In the genomic region with DNA sequence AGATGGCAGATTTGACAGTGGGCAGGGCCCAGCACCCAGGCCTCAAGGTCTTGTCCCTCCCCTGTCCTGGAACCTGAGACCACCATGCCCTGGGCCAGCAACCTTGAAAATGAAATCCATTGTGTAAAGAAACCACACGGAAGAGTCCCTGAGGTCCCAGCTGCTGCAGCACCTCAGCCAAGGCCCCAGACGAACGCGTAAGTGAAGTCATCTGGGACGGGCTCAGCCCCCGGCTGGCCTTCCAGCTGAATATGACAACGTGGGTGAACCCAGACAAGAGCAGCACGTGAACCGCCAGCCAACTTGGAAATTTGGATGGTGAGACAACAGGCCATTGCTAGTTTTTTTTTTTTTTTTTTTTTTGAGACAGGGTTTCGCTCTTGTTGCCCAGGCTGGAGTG, we compare ENCODE assay signal across 21 cellular contexts.
DNase-seq lines count a peak whose midpoint lies in the region; ATAC-seq and TF ChIP-seq lines count a peak whose summit lies in the region.
"Had no signal": no experiment of that assay in that cellular context is flagged by ENCODE, and none has a peak within 500 bp of the region (broad histone marks: within the 10 kb centered on the region; RNA-seq: fewer than 3 reads in every experiment).

No MANE protein-coding gene starts in this region.

- H3K27me3 ChIP-seq in heart left ventricle (no peaks in the 10 kb centered on the region), SJCRH30 (no peaks in the 10 kb centered on the region), mesenchymal stem cell (ENCODE audit: control insufficient read depth in 1 of 2, insufficient read depth in 1 of 2, low read length in 2 of 2) (no peaks in the 10 kb centered on the region), testis (no peaks in the 10 kb centered on the region)

- no peaks in the 10 kb centered on the region for H3K27me3 Mint-ChIP-seq in stimulated activated naive B cell treated with anti-CD40 and anti-IgM and Interleukin-4, amounts not matched to agents 10 μg/mL and 1 μg/mL and 100 μg/mL, for 72 hours

- H3K14ac ChIP-seq in mesenchymal stem cell (ENCODE audit: low read length in 2 of 2) = no peak overlapping the region

- ATAC-seq in heart left ventricle (peak in 3 of 4 donors; percentile 35 to 68 (median 62)), Right ventricle myocardium superior (ENCODE audit: poor library complexity) (no peak)
- ATAC-seq in stimulated activated naive B cell treated with anti-CD40 and anti-IgM and Interleukin-4, amounts not matched to agents 10 μg/mL and 1 μg/mL and 100 μg/mL, for 72 hours (replicated peaks) = no peak
- ATAC-seq: GM12878, HepG2 had no signal

- no peak overlapping the region for H3K23ac ChIP-seq in mesenchymal stem cell (ENCODE audit: low read length in 2 of 2)

- H3K36me3 Mint-ChIP-seq in stimulated activated naive B cell treated with anti-CD40 and anti-IgM and Interleukin-4, amounts not matched to agents 10 μg/mL and 1 μg/mL and 100 μg/mL, for 72 hours = no peaks in the 10 kb centered on the region

- H3K4me1 ChIP-seq in heart left ventricle (peaks cover 3 to 71% (median 42%) of the 10 kb centered on the region in 12 donors), SJCRH30 (peaks cover 13% of the 10 kb centered on the region), mesenchymal stem cell (ENCODE audit: control insufficient read depth, insufficient read depth, low read depth, low read length) (peaks cover 6% of the 10 kb centered on the region), testis (peaks cover 3% of the 10 kb centered on the region)

- in situ Hi-C loops in ACHN (cut with HindIII; ENCODE audit: low pct_ligation_motif_present, low pct_unique_long_range_greater_than_20kb, low sequenced_read_pairs) = loop anchor here (10.0 kb wide), 1 partner anchor 63 kb away; no protein-coding TSS in a partner anchor

- no peak overlapping the region for H3K4me3 ChIP-seq in heart left ventricle
- peak overlapping the region; percentile 49 for H3K4me3 ChIP-seq in SJCRH30
- H3K4me3 ChIP-seq in mesenchymal stem cell (ENCODE audit: insufficient read depth in 1 of 2, low read depth in 1 of 2, low read length in 2 of 2) = no peak overlapping the region
- no peak overlapping the region for H3K4me3 ChIP-seq in testis
- H3K4me3 ChIP-seq: GM12878 had no signal

- 80 to 85% (median 83%) methylated on average over 10 of the region's 10 CpGs for WGBS in heart left ventricle, 4 donors
- WGBS in mesenchymal stem cell = 97% methylated on average over 10 of the region's 10 CpGs
- 53 to 67% methylated on average over 10 of the region's 10 CpGs for WGBS in testis, 2 donors

- H2BK12ac ChIP-seq in mesenchymal stem cell (ENCODE audit: low read length in 2 of 2) = no peak overlapping the region

- no peak overlapping the region for H2BK5ac ChIP-seq in mesenchymal stem cell (ENCODE audit: low read depth, low read length, poor library complexity, severe bottlenecking)

- H3K36me3 ChIP-seq in heart left ventricle (no peaks in the 10 kb centered on the region), SJCRH30 (no peaks in the 10 kb centered on the region), mesenchymal stem cell (ENCODE audit: control insufficient read depth in 1 of 2, insufficient read depth in 2 of 2, low read depth in 1 of 2, low read length in 2 of 2) (peaks cover 0 to 4% of the 10 kb centered on the region in 2 experiments), testis (ENCODE audit: low read depth, missing control alignments) (no peaks in the 10 kb centered on the region)

- no peak overlapping the region for H3K27ac Mint-ChIP-seq in stimulated activated naive B cell treated with anti-CD40 and anti-IgM and Interleukin-4, amounts not matched to agents 10 μg/mL and 1 μg/mL and 100 μg/mL, for 72 hours
- H3K27ac Mint-ChIP-seq: HFFc6 had no signal

- no peak overlapping the region for H3K4me2 ChIP-seq in mesenchymal stem cell (ENCODE audit: low read length, poor library complexity, severe bottlenecking)
- H3K4me2 ChIP-seq: SK-N-SH had no signal

- H3K27ac ChIP-seq in heart left ventricle (peak overlapping the region in 2 of 12 donors; percentile 23 to 40), SJCRH30 (peak overlapping the region; percentile 84), mesenchymal stem cell (ENCODE audit: low read length, poor library complexity, severe bottlenecking) (no peak overlapping the region), testis (no peak overlapping the region)
- H3K27ac ChIP-seq: C4-2B had no signal

- TF ChIP-seq CTCF in heart left ventricle (IDR thresholded peaks at IDR 0.05) (no peak), testis (IDR thresholded peaks at IDR 0.05) (no peak)

- intact Hi-C loops in heart left ventricle (cut with DNase I) = no loop called here
- intact Hi-C loops in Right ventricle myocardium superior (cut with DNase I) = no loop called here
- intact Hi-C loops in testis (cut with DNase I; ENCODE audit: low total_unique reads) = no loop called here

- no peak overlapping the region for H3K4ac ChIP-seq in mesenchymal stem cell (ENCODE audit: low read depth in 1 of 2, low read length in 2 of 2)

- no peak overlapping the region for H3K9ac ChIP-seq in mesenchymal stem cell (ENCODE audit: low read length)
- H3K9ac ChIP-seq: SK-N-SH had no signal

- no peak for TF ChIP-seq POLR2A in heart left ventricle (IDR thresholded peaks at IDR 0.05)
- TF ChIP-seq POLR2A in testis (IDR thresholded peaks at IDR 0.05) = no peak

- peaks cover 26% of the 10 kb centered on the region for H3K79me1 ChIP-seq in mesenchymal stem cell (replicated peaks; ENCODE audit: low read length, poor library complexity, severe bottlenecking)

- DNase-seq in heart left ventricle (peak in 2 of 5 donors; percentile 48 to 52), Right ventricle myocardium superior (no peak), SJCRH30 (peak; percentile 96 to 99), mesenchymal stem cell (no peak), testis (peak; percentile 54), HT-29 (ENCODE audit: low spot score) (no peak), ACHN (no peak)
- no peak for DNase-seq in stimulated activated naive B cell treated with anti-CD40 and anti-IgM and Interleukin-4, amounts not matched to agents 10 μg/mL and 1 μg/mL and 100 μg/mL, for 72 hours
- DNase-seq: DMS 273 treated with DMSO at 0.1 percent for 48 hours, GDM1, GOT3, HFFc6, KG1, NCI-H1048, NCI-H1436 treated with DMSO at 0.1 percent for 48 hours, NCI-H2081, NCI-H524, SK-N-SH had no signal

- no peak overlapping the region for H3K4me3 Mint-ChIP-seq in stimulated activated naive B cell treated with anti-CD40 and anti-IgM and Interleukin-4, amounts not matched to agents 10 μg/mL and 1 μg/mL and 100 μg/mL, for 72 hours
- H3K4me3 Mint-ChIP-seq: HFFc6 had no signal

- H4K8ac ChIP-seq in mesenchymal stem cell (ENCODE audit: low read length) = no peak overlapping the region

- no peak overlapping the region for H2AK5ac ChIP-seq in mesenchymal stem cell (ENCODE audit: low read length, severe bottlenecking)

- H3K9me3 Mint-ChIP-seq in stimulated activated naive B cell treated with anti-CD40 and anti-IgM and Interleukin-4, amounts not matched to agents 10 μg/mL and 1 μg/mL and 100 μg/mL, for 72 hours = no peaks in the 10 kb centered on the region
- H3K9me3 Mint-ChIP-seq: HFFc6 had no signal

- H2BK15ac ChIP-seq in mesenchymal stem cell (ENCODE audit: low read depth, poor library complexity, severe bottlenecking) = peak overlapping the region; percentile 7

- H3K9me3 ChIP-seq in heart left ventricle (no peaks in the 10 kb centered on the region), SJCRH30 (replicated peaks) (no peaks in the 10 kb centered on the region), mesenchymal stem cell (ENCODE audit: control insufficient read depth, low read length) (no peaks in the 10 kb centered on the region), testis (no peaks in the 10 kb centered on the region)
- H3K9me3 ChIP-seq: SK-N-SH had no signal

- H2BK120ac ChIP-seq in mesenchymal stem cell (ENCODE audit: low read depth, low read length) = no peak overlapping the region

- peaks cover 4 to 5% of the 10 kb centered on the region in 2 donors for H3K4me1 Mint-ChIP-seq in stimulated activated naive B cell treated with anti-CD40 and anti-IgM and Interleukin-4, amounts not matched to agents 10 μg/mL and 1 μg/mL and 100 μg/mL, for 72 hours

- no peak overlapping the region for H4K91ac ChIP-seq in mesenchymal stem cell (ENCODE audit: low read length)

- no peak overlapping the region for H3K18ac ChIP-seq in mesenchymal stem cell (ENCODE audit: low read depth in 1 of 2, low read length in 2 of 2)

- H2AFZ ChIP-seq in mesenchymal stem cell (ENCODE audit: low read depth, low read length) = no peak overlapping the region

Comparison
In these comparisons a context has a peak if more than half of its experiments do, and no peak if none do; other contexts are left out.
1. ATAC-seq: peak in heart left ventricle (3 of 4); none in Right ventricle myocardium superior (single experiment) and stimulated activated naive B cell treated with anti-CD40 and anti-IgM and Interleukin-4, amounts not matched to agents 10 μg/mL and 1 μg/mL and 100 μg/mL, for 72 hours (0 of 2).
2. DNase-seq: peak in SJCRH30 (2 of 2) and testis (single experiment); none in Right ventricle myocardium superior (single experiment), mesenchymal stem cell (single experiment), HT-29 (single experiment), ACHN (single experiment) and stimulated activated naive B cell treated with anti-CD40 and anti-IgM and Interleukin-4, amounts not matched to agents 10 μg/mL and 1 μg/mL and 100 μg/mL, for 72 hours (single experiment).